Comparison of ENCODE assay signal across 17 cellular contexts in genomic region chr9:7363777-7364477, GRCh38.
A peak's percentile ranks its signal among the peaks of the same experiment; 100 is the strongest.
DNase-seq lines count a peak whose midpoint lies in the region; TF ChIP-seq lines count a peak whose summit lies in the region.
"Had no signal": no experiment of that assay in that cellular context is flagged by ENCODE, and none has a peak within 500 bp of the region (broad histone marks: within the 10 kb centered on the region; RNA-seq: fewer than 3 reads in every experiment).

No MANE protein-coding gene starts in this region.

- H3K27ac ChIP-seq in cardiac muscle cell, result peak overlapping the region; percentile 46
- H3K27ac ChIP-seq in right atrium auricular region, result no peak overlapping the region
- H3K27ac ChIP-seq: A549 had no signal

- no peak for TF ChIP-seq CTCF in cardiac muscle cell (IDR thresholded peaks at IDR 0.05; ENCODE audit: low read depth, low read length)
- no peak for TF ChIP-seq CTCF in right atrium auricular region (IDR thresholded peaks at IDR 0.05)
- TF ChIP-seq CTCF in progenitor cell of endocrine pancreas (IDR thresholded peaks at IDR 0.05; ENCODE audit: unreplicated experiment), result no peak

- no peaks in the 10 kb centered on the region for H3K9me3 ChIP-seq in cardiac muscle cell (ENCODE audit: low read depth)
- no peaks in the 10 kb centered on the region for H3K9me3 ChIP-seq in right atrium auricular region
- H3K9me3 ChIP-seq: A549, Caco-2 had no signal

- H3K27me3 ChIP-seq in cardiac muscle cell, result no peaks in the 10 kb centered on the region
- H3K27me3 ChIP-seq in right atrium auricular region, result no peaks in the 10 kb centered on the region

- H3K36me3 ChIP-seq in cardiac muscle cell, result no peaks in the 10 kb centered on the region
- H3K36me3 ChIP-seq in right atrium auricular region, result no peaks in the 10 kb centered on the region

- peak overlapping the region; percentile 43 for H3K4me3 Mint-ChIP-seq in progenitor cell of endocrine pancreas (ENCODE audit: low read depth)
- H3K4me3 Mint-ChIP-seq: HFFc6 had no signal

- H3K9me3 Mint-ChIP-seq in progenitor cell of endocrine pancreas (ENCODE audit: low read depth), result no peaks in the 10 kb centered on the region
- H3K9me3 Mint-ChIP-seq: HFFc6 had no signal

- peaks cover 6% of the 10 kb centered on the region for H3K27me3 Mint-ChIP-seq in progenitor cell of endocrine pancreas

- H3K4me1 ChIP-seq in cardiac muscle cell (ENCODE audit: low read depth) (peaks cover 35% of the 10 kb centered on the region), right atrium auricular region (peaks cover 0 to 10% of the 10 kb centered on the region in 2 donors)
- H3K4me1 ChIP-seq: A549, Caco-2 had no signal

- DNase-seq in cardiac muscle cell (ENCODE audit: low read depth in 1 of 2, low spot score in 1 of 2) (peak; percentile 9 to 60), right atrium auricular region (ENCODE audit: low spot score) (no peak), NCI-H82 (lab: John Stamatoyannopoulos, UW) (peak; percentile 90), left kidney (ENCODE audit: low read depth, low spot score) (peak; percentile 25), progenitor cell of endocrine pancreas (ENCODE audit: low spot score, unreplicated experiment) (no peak), DMS 273 (lab: John Stamatoyannopoulos, UW; ENCODE audit: unreplicated experiment) (no peak), anterior cingulate cortex (lab: John Stamatoyannopoulos, UW) (no peak)
- no peak for DNase-seq in activated CD8-positive, alpha-beta memory T cell treated with anti-CD3 and anti-CD28 coated beads, Interleukin-2, amount 50 U/mL, for 48 hours
- DNase-seq: Caco-2, DND-41, GF-D8, HFFc6, NCI-H1436 treated with DMSO at 0.1 percent for 48 hours, NCI-H2107, NCI-H748 treated with DMSO at 0.1 percent for 48 hours had no signal

- no peaks in the 10 kb centered on the region for H3K36me3 Mint-ChIP-seq in progenitor cell of endocrine pancreas (ENCODE audit: insufficient read depth)

- peaks cover 27% of the 10 kb centered on the region for H3K4me1 Mint-ChIP-seq in progenitor cell of endocrine pancreas (ENCODE audit: low read depth)

- no peak overlapping the region for H3K4me3 ChIP-seq in cardiac muscle cell
- H3K4me3 ChIP-seq in right atrium auricular region, result no peak overlapping the region
- H3K4me3 ChIP-seq: A549, K562 had no signal

- no peak overlapping the region for H3K27ac Mint-ChIP-seq in progenitor cell of endocrine pancreas
- H3K27ac Mint-ChIP-seq: HFFc6 had no signal

Comparison
In these comparisons a context has a peak if more than half of its experiments do, and no peak if none do; other contexts are left out.
1. DNase-seq: peak in cardiac muscle cell (2 of 2), NCI-H82 (single experiment) and left kidney (single experiment); none in right atrium auricular region (single experiment), progenitor cell of endocrine pancreas (single experiment), DMS 273 (single experiment), anterior cingulate cortex (0 of 58) and activated CD8-positive, alpha-beta memory T cell treated with anti-CD3 and anti-CD28 coated beads, Interleukin-2, amount 50 U/mL, for 48 hours (single experiment).